In genomic region chr2:53960476-53960875, GRCh38 we compare ENCODE assay signal across 1 cellular context.
TF ChIP-seq lines count a peak whose summit lies in the region.

No MANE protein-coding gene starts in this region.

TF ChIP-seq in WTC11, 78 proteins besides CTCF, POLR2A, EP300 and RAD21 (continued from another document):
- no peak for TF ChIP-seq FOXP4 (CRISPR knock-in tag; IDR thresholded peaks at IDR 0.05)
- no peak for TF ChIP-seq GRHL2 (CRISPR knock-in tag; IDR thresholded peaks at IDR 0.05; ENCODE audit: insufficient replicate concordance, severe bottlenecking)
- TF ChIP-seq PRRX2 (CRISPR knock-in tag; IDR thresholded peaks at IDR 0.05), result no peak
- TF ChIP-seq CDX4 (CRISPR knock-in tag; IDR thresholded peaks at IDR 0.05; ENCODE audit: borderline replicate concordance), result no peak
TF ChIP-seq in WTC11: peak in this region for 0.
